25 cellular contexts compared by ENCODE assay signal in the genomic region with DNA sequence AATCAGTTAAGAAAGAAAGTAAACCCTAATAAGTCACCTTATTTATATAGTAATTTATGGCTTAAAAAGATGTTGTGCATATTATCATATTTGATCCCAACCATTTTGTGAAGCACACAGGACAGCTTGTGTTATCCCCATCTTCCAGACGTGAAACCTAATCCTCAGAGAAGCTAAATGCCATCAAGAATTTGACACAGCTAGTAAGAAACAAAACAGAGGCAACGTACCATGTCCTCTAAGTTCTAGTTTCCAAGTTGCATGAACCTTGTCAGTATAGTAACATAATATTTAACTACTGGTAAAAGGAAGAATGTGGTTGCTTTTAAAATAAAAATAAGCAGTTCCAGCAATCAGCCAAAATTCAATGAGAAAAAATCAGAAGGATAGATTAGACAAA. TPM values are rescaled to one million over a fixed set of nuclear protein-coding genes. Genes with fewer than 3 reads are reported as not detected.
"Had no signal": no experiment of that assay in that cellular context is flagged by ENCODE, and none has a peak within 500 bp of the region (broad histone marks: within the 10 kb centered on the region; RNA-seq: fewer than 3 reads in every experiment).

No MANE protein-coding gene starts in this region.

- H3K4me3 Mint-ChIP-seq: activated CD4-positive, alpha-beta memory T cell treated with anti-CD3 and anti-CD28 coated beads for 36 hours; activated CD4-positive, alpha-beta T cell treated with anti-CD3 and anti-CD28 coated beads, Interleukin-2, amount 10 ng/mL, durations not matched to agents 7 days and 5 days; activated naive CD4-positive, alpha-beta T cell treated with anti-CD3 and anti-CD28 coated beads for 36 hours; activated naive CD8-positive, alpha-beta T cell; activated T-cell treated with anti-CD3 and anti-CD28 coated beads, Interleukin-2, amount 50 U/mL, for 4 hours; activated T-helper 17 cell treated with anti-CD3 and anti-CD28 coated beads, Interleukin-2, amount 50 U/mL, for 72 hours; IgD-negative memory B cell; T-cell had no signal

- H3K4me1 Mint-ChIP-seq: activated CD4-positive, alpha-beta T cell treated with anti-CD3 and anti-CD28 coated beads, Interleukin-2, amount 10 ng/mL, durations not matched to agents 7 days and 5 days; activated T-helper 17 cell treated with anti-CD3 and anti-CD28 coated beads, Interleukin-2, amount 50 U/mL, for 72 hours; IgD-negative memory B cell; T-cell had no signal

- H3K27me3 Mint-ChIP-seq: activated CD4-positive, alpha-beta memory T cell treated with anti-CD3 and anti-CD28 coated beads for 36 hours; activated CD4-positive, alpha-beta T cell treated with anti-CD3 and anti-CD28 coated beads, Interleukin-2, amount 10 ng/mL, durations not matched to agents 7 days and 5 days; activated naive CD8-positive, alpha-beta T cell; activated T-helper 17 cell treated with anti-CD3 and anti-CD28 coated beads, Interleukin-2, amount 50 U/mL, for 72 hours; IgD-negative memory B cell; T-cell had no signal

- H3K36me3 Mint-ChIP-seq: activated CD4-positive, alpha-beta memory T cell treated with anti-CD3 and anti-CD28 coated beads for 36 hours; activated naive CD8-positive, alpha-beta T cell; IgD-negative memory B cell; T-cell had no signal

- H3K9me3 Mint-ChIP-seq: activated CD4-positive, alpha-beta memory T cell treated with anti-CD3 and anti-CD28 coated beads for 36 hours; activated CD4-positive, alpha-beta T cell treated with anti-CD3 and anti-CD28 coated beads, Interleukin-2, amount 10 ng/mL, durations not matched to agents 7 days and 5 days; activated naive CD4-positive, alpha-beta T cell treated with anti-CD3 and anti-CD28 coated beads for 36 hours had no signal

- H3K27ac ChIP-seq: Peyer's patch, RWPE1, SJSA1, VCaP had no signal

- H3K27ac Mint-ChIP-seq: activated CD4-positive, alpha-beta memory T cell treated with anti-CD3 and anti-CD28 coated beads for 36 hours; activated CD4-positive, alpha-beta T cell treated with anti-CD3 and anti-CD28 coated beads, Interleukin-2, amount 10 ng/mL, durations not matched to agents 7 days and 5 days; activated naive CD4-positive, alpha-beta T cell treated with anti-CD3 and anti-CD28 coated beads for 36 hours; activated naive CD8-positive, alpha-beta T cell; activated T-helper 17 cell treated with anti-CD3 and anti-CD28 coated beads, Interleukin-2, amount 50 U/mL, for 72 hours; IgD-negative memory B cell; T-cell had no signal

- DNase-seq: activated CD4-positive, alpha-beta memory T cell treated with anti-CD3 and anti-CD28 coated beads for 36 hours; activated CD4-positive, alpha-beta T cell treated with anti-CD3 and anti-CD28 coated beads, Interleukin-2, amount 10 ng/mL, durations not matched to agents 7 days and 5 days; activated CD4-positive, CD25-positive, alpha-beta regulatory T cell; activated CD8-positive, alpha-beta memory T cell treated with anti-CD3 and anti-CD28 coated beads for 24 hours; activated gamma-delta T cell; activated naive CD4-positive, alpha-beta T cell treated with anti-CD3 and anti-CD28 coated beads for 36 hours; activated T-cell treated with anti-CD3 and anti-CD28 coated beads, Interleukin-2, amount 50 U/mL, for 4 hours; KG1; NCI-H1048; NCI-H146; NCI-H1930; NCI-H446; NCI-H524; Peyer's patch; Right ventricle myocardium superior; T-cell; T-helper 2 cell; T1000 had no signal

- FAIRE-seq: TTC549 had no signal

RNA-seq across cellular contexts. Expression of a gene that starts 41.5 kb away (rescaled TPM):
- total RNA-seq: activated CD4-positive, alpha-beta memory T cell treated with anti-CD3 and anti-CD28 coated beads for 36 hours; activated CD4-positive, alpha-beta T cell treated with anti-CD3 and anti-CD28 coated beads, Interleukin-2, amount 10 ng/mL, durations not matched to agents 7 days and 5 days; activated naive CD4-positive, alpha-beta T cell treated with anti-CD3 and anti-CD28 coated beads for 36 hours; activated T-cell treated with anti-CD3 and anti-CD28 coated beads, Interleukin-2, amount 50 U/mL, for 4 hours had no signal
- polyA plus RNA-seq: IgD-negative memory B cell had no signal
